In the genomic region with DNA sequence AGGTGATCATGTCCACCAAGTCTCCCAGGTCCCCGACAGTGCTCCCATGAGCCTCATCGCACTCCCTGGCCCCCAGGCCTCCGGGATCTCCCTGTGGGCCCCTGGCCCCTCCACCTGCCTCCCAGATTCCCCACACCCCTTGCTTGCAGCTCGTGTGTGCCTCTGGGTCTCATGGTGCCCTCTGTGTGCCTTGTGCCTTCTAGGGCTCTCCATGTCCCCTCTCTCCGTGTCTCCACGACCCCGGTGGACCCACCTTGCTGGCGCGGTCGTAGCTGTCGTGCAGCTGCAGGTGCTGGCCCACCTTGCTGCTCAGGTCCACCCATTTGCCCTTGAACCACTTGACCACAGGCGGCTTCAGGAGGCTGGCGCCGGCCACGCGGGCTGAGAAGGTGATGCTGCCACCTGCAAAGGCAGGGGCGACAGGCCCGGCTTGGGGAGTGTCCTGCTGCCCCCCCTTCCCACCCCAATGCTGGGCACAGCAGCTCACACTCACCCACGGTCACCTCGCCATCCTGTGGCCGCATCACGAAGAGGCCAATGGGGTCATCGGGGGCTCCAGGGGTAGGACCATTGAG, we compare ENCODE assay signal across 17 cellular contexts. TPM values are rescaled to one million over a fixed set of nuclear protein-coding genes. Genes with fewer than 3 reads are reported as not detected.
A peak's percentile ranks its signal among the peaks of the same experiment; 100 is the strongest.
DNase-seq lines count a peak whose midpoint lies in the region; ATAC-seq and TF ChIP-seq lines count a peak whose summit lies in the region.
"Had no signal": no experiment of that assay in that cellular context is flagged by ENCODE, and none has a peak within 500 bp of the region (broad histone marks: within the 10 kb centered on the region; RNA-seq: fewer than 3 reads in every experiment).

No MANE protein-coding gene starts in this region.

- H3K9me2 ChIP-seq in Karpas-422 (replicated peaks; ENCODE audit: insufficient read depth, low read length): no peaks in the 10 kb centered on the region

- H3K79me2 ChIP-seq in Karpas-422 (ENCODE audit: low read length): no peaks in the 10 kb centered on the region

- H3K27ac ChIP-seq in cardiac muscle cell (peak overlapping the region; percentile 68), Karpas-422 (ENCODE audit: low read length) (peak overlapping the region; percentile 21; the same call in 1 of the 2 replicates), right atrium auricular region (peak overlapping the region; percentile 88 to 98)
- H3K27ac ChIP-seq: 22Rv1, SJSA1 had no signal

- no peak overlapping the region for H3K4me2 ChIP-seq in Karpas-422 (ENCODE audit: low read depth, low read length, poor library complexity, severe bottlenecking)

- ATAC-seq in Right ventricle myocardium inferior (no peak), GM19395 (IDR thresholded peaks at IDR 0.05; ENCODE audit: unreplicated experiment) (no peak), HG02588 (IDR thresholded peaks at IDR 0.05; ENCODE audit: unreplicated experiment) (no peak)

- peaks cover 37% of the 10 kb centered on the region for H3K36me3 ChIP-seq in cardiac muscle cell
- no peaks in the 10 kb centered on the region for H3K36me3 ChIP-seq in Karpas-422 (ENCODE audit: insufficient read depth, low read length)
- peaks cover 67% of the 10 kb centered on the region for H3K36me3 ChIP-seq in right atrium auricular region
- H3K36me3 ChIP-seq: SJSA1 had no signal

- DNase-seq in cardiac muscle cell (ENCODE audit: low read depth in 1 of 2, low spot score in 1 of 2) (no peak), Right ventricle myocardium inferior (ENCODE audit: missing footprints) (no peak), Karpas-422 (no peak), right atrium auricular region (ENCODE audit: low spot score) (no peak), posterior vena cava (ENCODE audit: low spot score) (peak; percentile 78)
- DNase-seq: DMS79 treated with DMSO at 0.1 percent for 48 hours, NCI-H524 treated with DMSO at 0.1 percent for 48 hours, NCI-H774 had no signal

- H3K27me3 ChIP-seq in cardiac muscle cell: no peaks in the 10 kb centered on the region
- no peaks in the 10 kb centered on the region for H3K27me3 ChIP-seq in Karpas-422 (ENCODE audit: low read length)
- no peaks in the 10 kb centered on the region for H3K27me3 ChIP-seq in right atrium auricular region
- H3K27me3 ChIP-seq: SJSA1 had no signal

- TF ChIP-seq CTCF in cardiac muscle cell (IDR thresholded peaks at IDR 0.05; ENCODE audit: low read depth, low read length): no peak
- TF ChIP-seq CTCF in right atrium auricular region (IDR thresholded peaks at IDR 0.05): no peak

- no peak overlapping the region for H3K9ac ChIP-seq in Karpas-422 (ENCODE audit: low read length)

- no peak overlapping the region for H2AFZ ChIP-seq in Karpas-422 (ENCODE audit: low read length)

- no peak overlapping the region for H3K4me3 ChIP-seq in cardiac muscle cell
- no peak overlapping the region for H3K4me3 ChIP-seq in Karpas-422 (ENCODE audit: low read length)
- peak overlapping the region; percentile 59 to 61 for H3K4me3 ChIP-seq in right atrium auricular region
- H3K4me3 ChIP-seq: SJSA1 had no signal

- H3K4me1 ChIP-seq in cardiac muscle cell (ENCODE audit: low read depth) (peaks cover 49% of the 10 kb centered on the region), Karpas-422 (ENCODE audit: low read length) (peaks cover 8% of the 10 kb centered on the region), right atrium auricular region (peaks cover 0 to 20% of the 10 kb centered on the region in 2 donors)
- H3K4me1 ChIP-seq: SJSA1 had no signal

- no peaks in the 10 kb centered on the region for H3K9me3 ChIP-seq in cardiac muscle cell (ENCODE audit: low read depth)
- no peaks in the 10 kb centered on the region for H3K9me3 ChIP-seq in Karpas-422 (ENCODE audit: low read length)
- H3K9me3 ChIP-seq in right atrium auricular region: no peaks in the 10 kb centered on the region
- H3K9me3 ChIP-seq: SJSA1 had no signal

- H4K20me1 ChIP-seq in Karpas-422 (ENCODE audit: insufficient read depth, low read depth, low read length): no peaks in the 10 kb centered on the region

- intact Hi-C loops in Right ventricle myocardium inferior (cut with DNase I) (no loop called here), posterior vena cava (cut with DNase I) (loop anchor here in 1 of 2 donors (10.0 kb wide), 1 partner anchor 175 kb away; the partner anchor contains the start of gene ARFGAP2)

RNA-seq across cellular contexts. Expression of gene MYBPC3, which starts 2.9 kb away (rescaled TPM):
- 489 and 605 TPM in 2 replicates for total RNA-seq in cardiac muscle cell
- polyA plus RNA-seq in cardiac muscle cell: 476 and 751 TPM in 2 replicates
- total RNA-seq in Right ventricle myocardium inferior: 2,397 TPM
- total RNA-seq in Karpas-422 (2014; rRNA removed; shearing (Covaris generic); ENCODE audit: low replicate concordance): 0.67 and 0.72 TPM in 2 replicates
- 1,000 to 10,000 TPM in 1 of 2 donors, 100 to 1,000 TPM in 1; 797 to 1,210 TPM for total RNA-seq in right atrium auricular region
- total RNA-seq in posterior vena cava: under 1 TPM; 0.19 to 0.37 TPM
- total RNA-seq: Calu3, H4, MCF 10A, PC-3, SJSA1 had no signal
- polyA plus RNA-seq: IgD-negative memory B cell had no signal

RNA-seq across cellular contexts. Expression of gene SPI1, which starts 28.7 kb away (rescaled TPM):
- total RNA-seq in cardiac muscle cell: not detected in 2 replicates
- 0.56 and 1.3 TPM in 2 replicates for polyA plus RNA-seq in cardiac muscle cell
- total RNA-seq in Right ventricle myocardium inferior: 14.6 TPM
- total RNA-seq in Karpas-422 (2014; rRNA removed; shearing (Covaris generic); ENCODE audit: low replicate concordance): 114 and 198 TPM in 2 replicates
- 10 to 100 TPM in 1 of 2 donors, 1 to 10 TPM in 1; 7.5 to 23.1 TPM for total RNA-seq in right atrium auricular region
- total RNA-seq in posterior vena cava: 10 to 100 TPM; 27.7 to 47.0 TPM
- total RNA-seq: Calu3, H4, MCF 10A, SJSA1 had no signal

RNA-seq across cellular contexts. Expression of gene SLC39A13, which starts 58.8 kb away (rescaled TPM):
- total RNA-seq in cardiac muscle cell: 71.7 and 79.4 TPM in 2 replicates
- polyA plus RNA-seq in cardiac muscle cell: 80.8 and 86.6 TPM in 2 replicates
- total RNA-seq in Right ventricle myocardium inferior: 35.0 TPM
- 24.9 and 32.8 TPM in 2 replicates for total RNA-seq in Karpas-422 (2014; rRNA removed; shearing (Covaris generic); ENCODE audit: low replicate concordance)
- total RNA-seq in right atrium auricular region: 10 to 100 TPM; 78.4 to 79.8 TPM
- 10 to 100 TPM; 96.1 to 98.1 TPM for total RNA-seq in posterior vena cava

Comparison
In these comparisons a context has a peak if more than half of its experiments do, and no peak if none do; other contexts are left out.
1. H3K4me3 ChIP-seq: peak in right atrium auricular region (2 of 2); none in cardiac muscle cell (single experiment) and Karpas-422 (single experiment).
2. H3K27ac ChIP-seq: peak in every context shown above with its lines; median percentile 93 in right atrium auricular region; 68 in cardiac muscle cell; 21 in Karpas-422.
3. RNA of gene MYBPC3, which starts 2.9 kb away (total RNA-seq): 2,397 TPM in Right ventricle myocardium inferior (single experiment), 797 to 1,210 TPM in right atrium auricular region and 489 to 605 TPM in cardiac muscle cell; 0.67 to 0.72 TPM in Karpas-422 and 0.19 to 0.37 TPM in posterior vena cava; every median in the first group is over 100 times any median in the second.